Comparison of ENCODE assay signal across 8 cellular contexts in genomic region chr18:55588001-55588875, GRCh38. TPM values are rescaled to one million over a fixed set of nuclear protein-coding genes. Genes with fewer than 3 reads are reported as not detected.
DNase-seq lines count a peak whose midpoint lies in the region; ATAC-seq and TF ChIP-seq lines count a peak whose summit lies in the region.

TCF4 (minus strand) TSS chr18:55588192; CDS start chr18:55587116, 1,076 bp downstream.

- 1 to 3% (median 1%) methylated on average over 31 to 67 of the region's 67 CpGs for WGBS in stomach, 5 donors

- peaks cover 38% of the 10 kb centered on the region for H3K4me1 Mint-ChIP-seq in activated B cell treated with CpG ODN at 0.5 μM for 24 hours

- H3K36me3 Mint-ChIP-seq in activated B cell treated with CpG ODN at 0.5 μM for 24 hours (ENCODE audit: low read depth), result peaks cover 14% of the 10 kb centered on the region

- DNase-seq in stimulated activated CD4-positive, alpha-beta T cell treated with anti-CD3 and anti-CD28 coated beads, Interleukin-12 subunit alpha, Interleukin-12 subunit beta, amount 100 ng/mL, for 4 hours, result peak; percentile 13
- no peak for DNase-seq in stimulated activated CD4-positive, alpha-beta T cell treated with anti-CD3 and anti-CD28 coated beads, Interleukin-4, amount 100 ng/mL, for 24 hours
- DNase-seq in NCI-H2107 treated with DMSO at 0.1 percent for 48 hours (lab: John Stamatoyannopoulos, UW; ENCODE audit: unreplicated experiment) (peak; percentile 76), activated B cell treated with CpG ODN at 0.5 μM for 24 hours (peak; percentile 55), epithelial cell of esophagus (ENCODE audit: low read depth) (peak; percentile 64), lung microvascular endothelial cell (ENCODE audit: low read depth in 2 of 2) (peak; percentile 65 to 69), stomach (peak; percentile 28)

- no peak for TF ChIP-seq CTCF in activated B cell treated with CpG ODN at 0.5 μM for 24 hours (IDR thresholded peaks at IDR 0.05)
- TF ChIP-seq CTCF in epithelial cell of esophagus (IDR thresholded peaks at IDR 0.05; ENCODE audit: insufficient read depth, low read depth, low read length, missing control alignments), result no peak
- TF ChIP-seq CTCF in stomach (IDR thresholded peaks at IDR 0.05), result no peak

- no peaks in the 10 kb centered on the region for H3K9me3 ChIP-seq in stomach

- intact Hi-C loops in activated B cell treated with CpG ODN at 0.5 μM for 24 hours (cut with micrococcal nuclease) (loop anchor here (1.0 to 5.0 kb wide), 10 partner anchors 33 to 1064 kb away; partner anchors contain the start of genes TXNL1 and WDR7), stomach (cut with DNase I; ENCODE audit: low total_unique reads) (loop anchor here (5.0 kb wide), 1 partner anchor 171 kb away; no protein-coding TSS in a partner anchor)

- H3K4me3 Mint-ChIP-seq in activated B cell treated with CpG ODN at 0.5 μM for 24 hours, result peak within 1 kb of the TSS; percentile 89

- no peak for TF ChIP-seq POLR2A in stomach (IDR thresholded peaks at IDR 0.05)

- peaks cover 4% of the 10 kb centered on the region for H3K27me3 Mint-ChIP-seq in activated B cell treated with CpG ODN at 0.5 μM for 24 hours

- peaks cover 0 to 12% (median 0%) of the 10 kb centered on the region in 3 donors for H3K27me3 ChIP-seq in stomach

- no peaks in the 10 kb centered on the region for H3K36me3 ChIP-seq in stomach

- H3K4me3 ChIP-seq in epithelial cell of esophagus (ENCODE audit: low read length) (peak within 1 kb of the TSS; percentile 72), stomach (peak within 1 kb of the TSS; percentile 57 to 71 (median 62))

- H3K4me1 ChIP-seq in stomach, result peaks cover 0 to 28% (median 4%) of the 10 kb centered on the region in 4 donors

- CTCF ChIA-PET in activated B cell treated with CpG ODN at 0.5 μM for 24 hours (lab: Charles Lee), result no interaction called here

- POLR2A ChIA-PET in activated B cell treated with CpG ODN at 0.5 μM for 24 hours (lab: Charles Lee), result interaction anchor here (0.6 to 2.0 kb wide), 14 partner anchors 16 to 1319 kb away, joined by 3 to 23 read pairs (median 5); partner anchors contain the start of gene POLI

- H3K27ac ChIP-seq in stomach, result peak within 1 kb of the TSS; percentile 75 to 91 (median 87)

- ATAC-seq in activated B cell treated with CpG ODN at 0.5 μM for 24 hours (ENCODE audit: low read depth) (peak; percentile 46), GM21737 (IDR thresholded peaks at IDR 0.05; ENCODE audit: unreplicated experiment) (no peak)

- H3K27ac Mint-ChIP-seq in activated B cell treated with CpG ODN at 0.5 μM for 24 hours, result peak within 1 kb of the TSS; percentile 89

- TF ChIP-seq EP300 in stomach (IDR thresholded peaks at IDR 0.05), result no peak

- no peaks in the 10 kb centered on the region for H3K9me3 Mint-ChIP-seq in activated B cell treated with CpG ODN at 0.5 μM for 24 hours

RNA-seq across cellular contexts. Expression of gene TCF4, which starts in this region (rescaled TPM):
- total RNA-seq in activated B cell treated with CpG ODN at 0.5 μM for 24 hours (230 and 270 TPM in 2 replicates), lung microvascular endothelial cell (374 and 536 TPM in 2 replicates), stomach (100 to 1,000 TPM in 2 of 5 donors, 10 to 100 TPM in 2, 1 to 10 TPM in 1; 7.2 to 187 (median 74.1) TPM)
- polyA plus RNA-seq in stomach, result 10 to 100 TPM in 2 of 3 donors, 1 to 10 TPM in 1; 5.1 to 22.1 (median 12.7) TPM
